ENCODE assay signal across 1 cellular context in genomic region chr1:248793592-248793991, GRCh38.
TF ChIP-seq lines count a peak whose summit lies in the region.

No MANE protein-coding gene starts in this region.

TF ChIP-seq in GM12878, 131 proteins besides CTCF, POLR2A, EP300 and RAD21 (continued from another document):
- TF ChIP-seq MTA3 (IDR thresholded peaks at IDR 0.05; ENCODE audit: borderline replicate concordance, low read length) = peak; percentile 89; the same call in 1 of the 2 replicates
- no peak for TF ChIP-seq GATAD2B (conservative IDR thresholded peaks at IDR 0.05; ENCODE audit: low read depth)
- peak; percentile 94 for TF ChIP-seq NFIC (IDR thresholded peaks at IDR 0.05; ENCODE audit: low read depth, low read length)
- no peak for TF ChIP-seq SMC3 (IDR thresholded peaks at IDR 0.05; ENCODE audit: borderline replicate concordance, low read length)
- 0 out of 2 replicates have a peak, but pooled peaks have one; percentile 24 for TF ChIP-seq MLLT1 (IDR thresholded peaks at IDR 0.05)
- TF ChIP-seq ZNF24 (IDR thresholded peaks at IDR 0.05) = 0 out of 2 replicates have a peak, but pooled peaks have one; percentile 23
